ENCODE assay signal across 14 cellular contexts in the genomic region with DNA sequence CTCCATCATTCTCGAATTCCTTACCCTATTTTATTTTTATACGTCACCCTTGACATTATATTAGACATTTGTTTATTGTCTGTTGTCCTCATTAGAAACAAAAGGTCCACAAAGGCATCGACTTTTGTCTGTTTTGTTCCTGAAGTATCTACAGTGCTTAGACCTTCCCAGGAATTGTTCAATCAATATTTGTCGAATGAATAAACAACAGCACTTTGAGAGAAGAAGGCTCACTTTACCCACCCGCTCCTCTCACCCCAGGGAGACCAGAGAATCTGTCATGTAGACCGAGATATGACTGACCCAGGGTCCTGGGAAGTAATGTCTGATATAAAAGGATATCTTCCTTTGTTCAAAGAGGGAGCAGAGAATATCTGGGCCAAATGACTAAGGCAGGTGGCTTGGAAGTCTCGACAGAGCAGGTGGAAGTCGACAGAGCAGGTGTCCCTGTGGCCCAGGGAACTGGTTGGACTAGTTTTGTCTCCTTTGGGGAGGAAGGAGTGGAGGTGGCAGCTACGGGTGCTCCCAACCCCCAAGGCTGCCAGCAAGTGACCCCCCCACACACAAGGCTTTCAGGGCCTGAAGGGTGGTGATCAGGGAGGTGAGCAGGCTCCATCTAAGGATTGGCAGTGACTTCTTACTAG. TPM values are rescaled to one million over a fixed set of nuclear protein-coding genes. Genes with fewer than 3 reads are reported as not detected.
DNase-seq lines count a peak whose midpoint lies in the region; ATAC-seq and TF ChIP-seq lines count a peak whose summit lies in the region.
"Had no signal": no experiment of that assay in that cellular context is flagged by ENCODE, and none has a peak within 500 bp of the region (broad histone marks: within the 10 kb centered on the region; RNA-seq: fewer than 3 reads in every experiment).

No MANE protein-coding gene starts in this region.

- no peaks in the 10 kb centered on the region for H3K9me3 ChIP-seq in suprapubic skin
- H3K9me3 ChIP-seq: HAP-1 had no signal

- DNase-seq in HT-29 (ENCODE audit: low spot score) (peak; percentile 100), NCI-H526 (lab: John Stamatoyannopoulos, UW) (peak; percentile 91 to 96), iPS-NIHi7 (ENCODE audit: extremely low spot score) (peak; percentile 40), suprapubic skin (ENCODE audit: low spot score in 2 of 2) (no peak), NCI-H1694 (lab: John Stamatoyannopoulos, UW) (no peak)
- DNase-seq: activated naive CD4-positive, alpha-beta T cell treated with anti-CD3 and anti-CD28 coated beads, Interleukin-2, amount 50 U/mL, for 16 hours; CD8-positive, alpha-beta memory T cell; KG1; left cardiac atrium; occipital lobe had no signal

- H3K27me3 ChIP-seq in suprapubic skin = no peaks in the 10 kb centered on the region

- no peak overlapping the region for H3K4me3 ChIP-seq in suprapubic skin
- H3K4me3 ChIP-seq: coronary artery, HAP-1 had no signal

- H3K4me1 ChIP-seq in suprapubic skin = peaks cover 5% of the 10 kb centered on the region
- H3K4me1 ChIP-seq: HAP-1 had no signal

- ATAC-seq in GM21737 (IDR thresholded peaks at IDR 0.05; ENCODE audit: unreplicated experiment) (no peak), HG02970 (IDR thresholded peaks at IDR 0.05; ENCODE audit: low FRiP score, unreplicated experiment) (no peak)
- ATAC-seq: left cardiac atrium had no signal

- TF ChIP-seq EP300 in suprapubic skin (IDR thresholded peaks at IDR 0.05) = no peak

- no peak for TF ChIP-seq CTCF in suprapubic skin (IDR thresholded peaks at IDR 0.05)

- no peaks in the 10 kb centered on the region for H3K36me3 ChIP-seq in suprapubic skin
- H3K36me3 ChIP-seq: HAP-1 had no signal

- peak overlapping the region; percentile 64 for H3K27ac ChIP-seq in suprapubic skin
- H3K27ac ChIP-seq: coronary artery had no signal

- no peak for TF ChIP-seq POLR2A in suprapubic skin (IDR thresholded peaks at IDR 0.05)

- WGBS in suprapubic skin = 62% methylated on average over 9 of the region's 9 CpGs

RNA-seq across cellular contexts. Expression of a gene that starts 14.8 kb away (rescaled TPM):
- 117 and 120 TPM in 2 replicates for total RNA-seq in HT-29 (2014; rRNA removed; shearing (Covaris generic))
- 10 to 100 TPM; 62.1 to 95.8 (median 74.8) TPM for total RNA-seq in suprapubic skin

Comparison
In these comparisons a context has a peak if more than half of its experiments do, and no peak if none do; other contexts are left out.
1. DNase-seq: peak in HT-29 (single experiment), NCI-H526 (2 of 2) and iPS-NIHi7 (single experiment); none in suprapubic skin (0 of 2) and NCI-H1694 (single experiment).